Comparison of ENCODE assay signal across 9 cellular contexts in genomic region chr16:22205577-22206012, GRCh38. TPM values are rescaled to one million over a fixed set of nuclear protein-coding genes. Genes with fewer than 3 reads are reported as not detected.
DNase-seq lines count a peak whose midpoint lies in the region; ATAC-seq and TF ChIP-seq lines count a peak whose summit lies in the region.
"Had no signal": no experiment of that assay in that cellular context is flagged by ENCODE, and none has a peak within 500 bp of the region (broad histone marks: within the 10 kb centered on the region; RNA-seq: fewer than 3 reads in every experiment).

No MANE protein-coding gene starts in this region.

- no peak for TF ChIP-seq CTCF in CD4-positive, alpha-beta T cell (IDR thresholded peaks at IDR 0.05)
- no peak for TF ChIP-seq CTCF in OCI-LY7 (conservative IDR thresholded peaks at IDR 0.05; ENCODE audit: low read length)
- TF ChIP-seq CTCF in endodermal cell (conservative IDR thresholded peaks at IDR 0.05): no peak

- no peak overlapping the region for H3K27ac ChIP-seq in CD4-positive, alpha-beta T cell (ENCODE audit: low read depth, low read length)
- H3K27ac ChIP-seq in OCI-LY7 (ENCODE audit: low read depth, low read length, poor library complexity, severe bottlenecking) (peak overlapping the region; percentile 33), endodermal cell (ENCODE audit: low read depth, low read length) (no peak overlapping the region), neuronal stem cell (replicated peaks; ENCODE audit: low read length) (no peak overlapping the region)

- POLR2A ChIA-PET in CD4-positive, alpha-beta T cell (lab: Charles Lee): interaction anchor here (0.6 to 7.9 kb wide), 6 partner anchors 13 to 1442 kb away, joined by 3 to 107 read pairs (median 8); partner anchors contain the start of gene POLR3E
- POLR2A ChIA-PET in OCI-LY7 (lab: Charles Lee): interaction anchor here (0.6 to 1.0 kb wide), 3 partner anchors 14 to 91 kb away, joined by 3 to 5 read pairs (median 5); partner anchors contain the start of gene POLR3E

- no peak overlapping the region for H2AK5ac ChIP-seq in neuronal stem cell (ENCODE audit: low read depth, low read length)

- H3K14ac ChIP-seq in neuronal stem cell (ENCODE audit: low read length): no peak overlapping the region

- no peak overlapping the region for H2BK5ac ChIP-seq in neuronal stem cell (ENCODE audit: low read length)

- H3K4me1 Mint-ChIP-seq in CD4-positive, alpha-beta T cell (ENCODE audit: low read depth): peaks cover 33% of the 10 kb centered on the region
- H3K4me1 Mint-ChIP-seq in endodermal cell: no peaks in the 10 kb centered on the region

- no peak overlapping the region for H4K91ac ChIP-seq in neuronal stem cell (ENCODE audit: low read depth, low read length, poor library complexity)

- H2BK12ac ChIP-seq in neuronal stem cell (ENCODE audit: low read length): no peak overlapping the region

- no TSS peak for BruUV-seq in OCI-LY7 (replicated peaks; lab: Mats Ljungman, UMichigan)

- H3K79me1 ChIP-seq in neuronal stem cell (ENCODE audit: low read depth, low read length): peaks cover 2% of the 10 kb centered on the region

- no peaks in the 10 kb centered on the region for H4K20me1 ChIP-seq in OCI-LY7 (ENCODE audit: insufficient read depth, low read length)

- CTCF ChIA-PET in CD4-positive, alpha-beta T cell (lab: Charles Lee): interaction anchor here (0.7 to 3.7 kb wide), 8 partner anchors 9 to 548 kb away, joined by 3 to 20 read pairs (median 7); partner anchors contain the start of gene POLR3E
- CTCF ChIA-PET in OCI-LY7 (lab: Charles Lee; ENCODE audit: unreplicated experiment): interaction anchor here (1.0 kb wide), 1 partner anchor 8 kb away, joined by 6 read pairs; no protein-coding TSS in a partner anchor

- H3K4me3 Mint-ChIP-seq in CD4-positive, alpha-beta T cell: peak overlapping the region; percentile 96
- H3K4me3 Mint-ChIP-seq in endodermal cell: peak overlapping the region; percentile 77

- H3K4me3 ChIP-seq in OCI-LY7 (ENCODE audit: low read depth, low read length, poor library complexity, severe bottlenecking): peak overlapping the region; percentile 94
- peak overlapping the region; percentile 71 for H3K4me3 ChIP-seq in endodermal cell (ENCODE audit: low read length)
- H3K4me3 ChIP-seq in neuronal stem cell (ENCODE audit: low read length in 2 of 2): peak overlapping the region in 1 of 2 donors; percentile 78

- H3K79me2 ChIP-seq in OCI-LY7 (ENCODE audit: insufficient read depth, low read depth, low read length): peaks cover 41% of the 10 kb centered on the region

- no peak overlapping the region for H3K4ac ChIP-seq in neuronal stem cell (ENCODE audit: low read length)

- H4K8ac ChIP-seq in neuronal stem cell (ENCODE audit: low read depth, low read length): no peak overlapping the region

- no peaks in the 10 kb centered on the region for H3K9me3 ChIP-seq in CD4-positive, alpha-beta T cell (ENCODE audit: control insufficient read depth, low read length)
- peaks cover 1% of the 10 kb centered on the region; the same call in 1 of the 2 replicates for H3K9me3 ChIP-seq in OCI-LY7 (ENCODE audit: low read length)
- H3K9me3 ChIP-seq in endodermal cell (ENCODE audit: control insufficient read depth, low read length): no peaks in the 10 kb centered on the region
- H3K9me3 ChIP-seq in neuronal stem cell (replicated peaks in 1 of 2; ENCODE audit: control insufficient read depth in 2 of 2, insufficient read depth in 1 of 2, low read depth in 1 of 2, low read length in 2 of 2): peaks cover 0 to under 1% of the 10 kb centered on the region in 2 donors

- H3K9me2 ChIP-seq in OCI-LY7 (ENCODE audit: insufficient read depth, low read length): no peaks in the 10 kb centered on the region

- peaks cover 55% of the 10 kb centered on the region for H3K4me1 ChIP-seq in OCI-LY7 (ENCODE audit: insufficient read depth, low read length, poor library complexity, severe bottlenecking)
- H3K4me1 ChIP-seq in endodermal cell (ENCODE audit: control insufficient read depth, insufficient read depth, low read length): no peaks in the 10 kb centered on the region
- peaks cover 0 to 4% of the 10 kb centered on the region in 2 donors for H3K4me1 ChIP-seq in neuronal stem cell (ENCODE audit: control insufficient read depth in 2 of 2, insufficient read depth in 1 of 2, low read depth in 1 of 2, low read length in 2 of 2)

- H3K27ac Mint-ChIP-seq in CD4-positive, alpha-beta T cell: peak overlapping the region; percentile 79
- H3K27ac Mint-ChIP-seq in endodermal cell: peak overlapping the region; percentile 61

- H3K27me3 ChIP-seq in CD4-positive, alpha-beta T cell (ENCODE audit: control insufficient read depth, insufficient read depth, low read length): no peaks in the 10 kb centered on the region
- H3K27me3 ChIP-seq in endodermal cell (ENCODE audit: control insufficient read depth, insufficient read depth, low read length, poor library complexity, severe bottlenecking) (peaks cover 6% of the 10 kb centered on the region), neuronal stem cell (ENCODE audit: control insufficient read depth in 3 of 3, insufficient read depth in 3 of 3, low read depth in 1 of 3, low read length in 3 of 3) (peaks cover 0 to 2% (median 0%) of the 10 kb centered on the region in 3 experiments)

- no peak for DNase-seq in CD4-positive, alpha-beta T cell
- DNase-seq in OCI-LY7 (ENCODE audit: low spot score) (no peak), endodermal cell (no peak), neuronal stem cell (ENCODE audit: low spot score) (no peak), NAMALWA (ENCODE audit: low spot score) (no peak)
- DNase-seq in effector CD8-positive, alpha-beta T cell (lab: John Stamatoyannopoulos, UW): no peak
- DNase-seq in activated CD8-positive, alpha-beta memory T cell treated with anti-CD3 and anti-CD28 coated beads for 24 hours: no peak

- H3K9ac ChIP-seq in endodermal cell (ENCODE audit: extremely low read depth, low read length, poor library complexity, severe bottlenecking) (no peak overlapping the region), neuronal stem cell (ENCODE audit: low read depth, low read length, poor library complexity) (no peak overlapping the region)

- intact Hi-C loops in CD4-positive, alpha-beta T cell (cut with DNase I, micrococcal nuclease): loop anchor here in 1 of 2 experiments (1.0 to 5.0 kb wide), 3 partner anchors 37 to 172 kb away; partner anchors contain the start of gene POLR3E
- intact Hi-C loops in OCI-LY7 (cut with micrococcal nuclease; ENCODE audit: unreplicated experiment): loop anchor here (1.0 to 5.0 kb wide), 4 partner anchors 10 to 167 kb away; partner anchors contain the start of gene CDR2

- H2BK15ac ChIP-seq in neuronal stem cell (ENCODE audit: low read length): no peak overlapping the region

- H2AFZ ChIP-seq in OCI-LY7 (ENCODE audit: low read length) (peak overlapping the region; percentile 92), neuronal stem cell (ENCODE audit: low read length) (peak overlapping the region; percentile 96)

- 29 to 32% methylated on average over 7 to 11 of the region's 11 CpGs for WGBS in endodermal cell (ENCODE audit: insufficient coverage in 1 of 2, insufficient read length in 1 of 2), 2 experiments
- WGBS in neuronal stem cell (ENCODE audit: extremely low coverage in 2 of 2, insufficient read length in 2 of 2, insufficient replicate concordance in 1 of 2), 2 donors: no CpG with 5 or more reads among the region's 11 CpGs

- peaks cover 4% of the 10 kb centered on the region for H3K36me3 Mint-ChIP-seq in CD4-positive, alpha-beta T cell (ENCODE audit: low read depth)
- H3K36me3 Mint-ChIP-seq in endodermal cell (ENCODE audit: low read depth): no peaks in the 10 kb centered on the region

- H2BK120ac ChIP-seq in neuronal stem cell (ENCODE audit: low read depth, low read length): no peak overlapping the region

- H3K4me2 ChIP-seq in OCI-LY7 (ENCODE audit: low read length) (peak overlapping the region; percentile 71), neuronal stem cell (ENCODE audit: insufficient read depth, low read length, poor library complexity, severe bottlenecking) (peak overlapping the region; percentile 48)

- no peaks in the 10 kb centered on the region for H3K27me3 Mint-ChIP-seq in CD4-positive, alpha-beta T cell
- peaks cover 12% of the 10 kb centered on the region for H3K27me3 Mint-ChIP-seq in endodermal cell (ENCODE audit: insufficient read depth)

- H3K9me3 Mint-ChIP-seq in CD4-positive, alpha-beta T cell: no peaks in the 10 kb centered on the region
- peaks cover 2% of the 10 kb centered on the region for H3K9me3 Mint-ChIP-seq in endodermal cell

- no peak for ATAC-seq in CD4-positive, alpha-beta T cell (ENCODE audit: poor library complexity)
- no peak for ATAC-seq in HG03045 (IDR thresholded peaks at IDR 0.05; ENCODE audit: unreplicated experiment)

- no peak overlapping the region for H3K18ac ChIP-seq in neuronal stem cell (ENCODE audit: low read length)

- H3K23ac ChIP-seq in neuronal stem cell (ENCODE audit: low read depth, low read length, poor library complexity): peak overlapping the region; percentile 87

- H3K36me3 ChIP-seq in OCI-LY7 (ENCODE audit: insufficient read depth, low read length) (peaks cover 2% of the 10 kb centered on the region), endodermal cell (ENCODE audit: control insufficient read depth, insufficient read depth, low read length) (no peaks in the 10 kb centered on the region), neuronal stem cell (replicated peaks in 1 of 2; ENCODE audit: control insufficient read depth in 2 of 2, insufficient read depth in 2 of 2, low read length in 2 of 2) (no peaks in the 10 kb centered on the region)

RNA-seq across cellular contexts. Expression of gene EEF2K, which starts 0.5 kb away (rescaled TPM):
- 10 to 100 TPM; 10.1 to 13.2 TPM for total RNA-seq in CD4-positive, alpha-beta T cell
- 17.6 and 23.8 TPM in 2 replicates for total RNA-seq in OCI-LY7 (2014; rRNA removed; shearing (Covaris generic))
- total RNA-seq in OCI-LY7 (2022) (40.0 and 42.3 TPM in 2 replicates), endodermal cell (10 to 100 TPM in 1 of 2 donors, 1 to 10 TPM in 1; 9.8 to 15.8 TPM)
- 6.8 TPM for polyA plus RNA-seq in endodermal cell (2013, experiment 1 of 2)
- polyA plus RNA-seq in endodermal cell (2013, experiment 2 of 2): 7.8 TPM
- 6.4 TPM for polyA plus RNA-seq in neuronal stem cell (2013, experiment 1 of 2)
- polyA plus RNA-seq in neuronal stem cell (2013, experiment 2 of 2): 7.4 TPM

RNA-seq across cellular contexts. Expression of gene SDR42E2, which starts 43.3 kb away (rescaled TPM):
- total RNA-seq in CD4-positive, alpha-beta T cell: 1 to 10 TPM; 1.0 to 1.3 TPM
- total RNA-seq in OCI-LY7 (2014; rRNA removed; shearing (Covaris generic)): not detected in 2 replicates
- total RNA-seq in OCI-LY7 (2022) (0.28 and 0.29 TPM in 2 replicates), endodermal cell (not detected)
- polyA plus RNA-seq in endodermal cell (2013, experiment 1 of 2): 0.11 TPM
- polyA plus RNA-seq in endodermal cell (2013, experiment 2 of 2): not detected
- polyA plus RNA-seq in neuronal stem cell (2013, experiment 1 of 2): 0.03 TPM
- polyA plus RNA-seq in neuronal stem cell (2013, experiment 2 of 2): 0.01 TPM
- total RNA-seq: RPMI7951 had no signal
